In the genomic region with DNA sequence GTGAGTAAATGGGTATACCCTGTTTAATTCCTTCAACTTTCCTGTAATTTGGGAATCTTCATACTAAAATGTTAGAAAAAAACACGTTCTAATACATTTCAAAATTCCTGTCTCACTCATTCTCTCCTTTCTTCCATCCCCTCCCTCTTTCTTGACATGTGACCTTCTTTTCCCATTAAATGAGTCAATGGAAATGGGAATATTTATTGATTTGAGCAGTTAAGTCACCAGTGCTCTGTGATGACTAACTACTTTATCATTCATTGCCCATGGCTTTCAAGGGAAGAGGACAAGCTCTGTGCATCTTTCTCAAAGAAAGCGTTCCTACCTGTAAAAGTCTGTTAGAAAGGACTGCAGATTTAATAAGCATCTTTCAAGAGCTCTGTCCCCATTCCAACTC, we compare ENCODE assay signal across 17 cellular contexts.
A peak's percentile ranks its signal among the peaks of the same experiment; 100 is the strongest.
DNase-seq lines count a peak whose midpoint lies in the region; ATAC-seq, FAIRE-seq and TF ChIP-seq lines count a peak whose summit lies in the region.
"Had no signal": no experiment of that assay in that cellular context is flagged by ENCODE, and none has a peak within 500 bp of the region (broad histone marks: within the 10 kb centered on the region; RNA-seq: fewer than 3 reads in every experiment).

No MANE protein-coding gene starts in this region.

- no peak overlapping the region for H2AFZ ChIP-seq in IMR-90 (replicated peaks; ENCODE audit: low read length, poor library complexity)

- no peak overlapping the region for H2AK9ac ChIP-seq in IMR-90 (replicated peaks; ENCODE audit: low read depth, low read length, poor library complexity)

- POLR2A ChIA-PET in CD4-positive, alpha-beta T cell (lab: Charles Lee): interaction anchor here (1.0 to 4.9 kb wide), 8 partner anchors 10 to 143 kb away, joined by 3 to 43 read pairs (median 6); no protein-coding TSS in a partner anchor
- POLR2A ChIA-PET in IMR-90 (lab: Charles Lee; ENCODE audit: unreplicated experiment): no interaction called here
- POLR2A ChIA-PET in naive thymus-derived CD4-positive, alpha-beta T cell (lab: Charles Lee): interaction anchor here (0.6 to 2.9 kb wide), 10 partner anchors 11 to 256 kb away, joined by 3 to 22 read pairs (median 3); a partner anchor contains a TSS

- H3K9me1 ChIP-seq in IMR-90 (ENCODE audit: insufficient read depth, low read length): peaks cover 3% of the 10 kb centered on the region; the same call in 1 of the 2 replicates

- H2BK15ac ChIP-seq in IMR-90 (ENCODE audit: low read depth, low read length): no peak overlapping the region

- H2BK120ac ChIP-seq in IMR-90 (ENCODE audit: low read depth, low read length): no peak overlapping the region

- BruUV-seq in IMR-90 (replicated peaks; lab: Mats Ljungman, UMichigan): no TSS peak

- no peak overlapping the region for H2BK5ac ChIP-seq in IMR-90 (ENCODE audit: low read depth, low read length, poor library complexity, severe bottlenecking)

- H3K9me3 ChIP-seq in CD4-positive, alpha-beta T cell (ENCODE audit: control insufficient read depth, low read length): no peaks in the 10 kb centered on the region
- H3K9me3 ChIP-seq in IMR-90 (ENCODE audit: control insufficient read depth, insufficient read depth, low read length): no peaks in the 10 kb centered on the region; the same call in 1 of the 2 replicates
- no peaks in the 10 kb centered on the region for H3K9me3 ChIP-seq in naive thymus-derived CD4-positive, alpha-beta T cell (ENCODE audit: control insufficient read depth in 2 of 3, low read length in 3 of 3)
- H3K9me3 ChIP-seq: BE2C, gastroesophageal sphincter, SK-N-SH had no signal

- H3K27me3 Mint-ChIP-seq in CD4-positive, alpha-beta T cell: no peaks in the 10 kb centered on the region
- peaks cover 0 to 10% (median 0%) of the 10 kb centered on the region in 5 donors for H3K27me3 Mint-ChIP-seq in naive thymus-derived CD4-positive, alpha-beta T cell

- H3K27ac ChIP-seq in CD4-positive, alpha-beta T cell (ENCODE audit: low read depth, low read length): no peak overlapping the region
- H3K27ac ChIP-seq in IMR-90 (ENCODE audit: insufficient read depth, low read length): no peak overlapping the region
- no peak overlapping the region for H3K27ac ChIP-seq in naive thymus-derived CD4-positive, alpha-beta T cell (ENCODE audit: low read depth, low read length)
- H3K27ac ChIP-seq: gastroesophageal sphincter, VCaP had no signal

- no peak overlapping the region for H4K8ac ChIP-seq in IMR-90 (ENCODE audit: low read depth in 2 of 2, low read length in 2 of 2)

- H3K4me3 ChIP-seq in IMR-90 (ENCODE audit: insufficient read depth, low read depth, low read length) (no peak overlapping the region), bronchial epithelial cell (ENCODE audit: low read depth, low read length) (no peak overlapping the region)
- no peak overlapping the region for H3K4me3 ChIP-seq in naive thymus-derived CD4-positive, alpha-beta T cell (ENCODE audit: low read length)
- H3K4me3 ChIP-seq: gastroesophageal sphincter had no signal

- no peak for TF ChIP-seq POLR2A in IMR-90 (IDR thresholded peaks at IDR 0.05; ENCODE audit: low read depth, low read length)

- peaks cover 6% of the 10 kb centered on the region for H3K9me3 Mint-ChIP-seq in CD4-positive, alpha-beta T cell
- H3K9me3 Mint-ChIP-seq in naive thymus-derived CD4-positive, alpha-beta T cell: peaks cover 0 to 17% (median 0%) of the 10 kb centered on the region in 11 donors
- H3K9me3 Mint-ChIP-seq: activated naive CD4-positive, alpha-beta T cell treated with anti-CD3 and anti-CD28 coated beads for 36 hours; effector memory CD8-positive, alpha-beta T cell had no signal

- dilution Hi-C loops in IMR-90 (cut with HindIII; ENCODE audit: low sequenced_read_pairs, unreplicated experiment): no loop called here

- no peaks in the 10 kb centered on the region for H3K79me1 ChIP-seq in IMR-90 (ENCODE audit: low read depth in 1 of 2, low read length in 2 of 2)

- no peak for DNase-seq in CD4-positive, alpha-beta T cell
- peak; percentile 69 for DNase-seq in IMR-90
- DNase-seq in bronchial epithelial cell (ENCODE audit: low read depth): peak; percentile 39
- DNase-seq in naive thymus-derived CD4-positive, alpha-beta T cell: no peak
- DNase-seq in NCI-H2171 (lab: John Stamatoyannopoulos, UW): no peak
- DNase-seq in NCI-H1048 (lab: John Stamatoyannopoulos, UW): no peak
- DNase-seq in anterior cingulate cortex (lab: John Stamatoyannopoulos, UW): no peak
- DNase-seq: activated naive CD4-positive, alpha-beta T cell treated with anti-CD3 and anti-CD28 coated beads for 36 hours; BE2C; DND-41; effector memory CD8-positive, alpha-beta T cell; NCI-H1092 treated with DMSO at 0.1 percent for 48 hours; SK-N-SH; stimulated activated naive CD4-positive, alpha-beta T cell had no signal

- no peak overlapping the region for H3K4me3 Mint-ChIP-seq in CD4-positive, alpha-beta T cell
- H3K4me3 Mint-ChIP-seq in naive thymus-derived CD4-positive, alpha-beta T cell: peak overlapping the region in 5 of 10 donors; percentile 1 to 79 (median 36)
- H3K4me3 Mint-ChIP-seq: activated naive CD4-positive, alpha-beta T cell treated with anti-CD3 and anti-CD28 coated beads for 36 hours had no signal

- no peak for ATAC-seq in CD4-positive, alpha-beta T cell (ENCODE audit: poor library complexity)
- no peak for ATAC-seq in IMR-90 (ENCODE audit: low read depth)
- no peak for ATAC-seq in naive thymus-derived CD4-positive, alpha-beta T cell
- no peak for ATAC-seq in GM18858 (IDR thresholded peaks at IDR 0.05; ENCODE audit: unreplicated experiment)
- ATAC-seq: gastroesophageal sphincter had no signal

- CTCF ChIA-PET in CD4-positive, alpha-beta T cell (lab: Charles Lee): interaction anchor here (0.7 kb wide), 1 partner anchor 884 kb away, joined by 3 read pairs; no protein-coding TSS in a partner anchor
- CTCF ChIA-PET in IMR-90 (lab: Yijun Ruan, JAX): interaction anchor here (0.6 kb wide), 1 partner anchor 1142 kb away, joined by 3 read pairs; no protein-coding TSS in a partner anchor
- CTCF ChIA-PET in naive thymus-derived CD4-positive, alpha-beta T cell (lab: Charles Lee): interaction anchor here (0.5 to 1.8 kb wide), 5 partner anchors 10 to 138 kb away, joined by 3 to 6 read pairs (median 4); no protein-coding TSS in a partner anchor

- no peak overlapping the region for H3K4me2 ChIP-seq in IMR-90 (ENCODE audit: low read depth, low read length)
- H3K4me2 ChIP-seq: SK-N-SH had no signal

- peaks cover 36% of the 10 kb centered on the region for H3K4me1 Mint-ChIP-seq in CD4-positive, alpha-beta T cell (ENCODE audit: low read depth)
- peaks cover 35 to 53% (median 45%) of the 10 kb centered on the region in 7 donors for H3K4me1 Mint-ChIP-seq in naive thymus-derived CD4-positive, alpha-beta T cell

- no peak overlapping the region for H3K56ac ChIP-seq in IMR-90 (ENCODE audit: extremely low read depth, insufficient read depth, low read length)

- H3K4ac ChIP-seq in IMR-90 (ENCODE audit: low read depth, low read length): no peak overlapping the region

- no peak overlapping the region for H3K23ac ChIP-seq in IMR-90 (ENCODE audit: low read depth, low read length)

- H3K18ac ChIP-seq in IMR-90 (ENCODE audit: low read depth, low read length): no peak overlapping the region

- no peaks in the 10 kb centered on the region for H4K20me1 ChIP-seq in IMR-90 (ENCODE audit: insufficient read depth, low read length)

- WGBS in IMR-90 (ENCODE audit: extremely low coverage in 2 of 2, insufficient read length in 1 of 2), 2 experiments: no CpG with 5 or more reads among the region's 2 CpGs

- H3K27ac Mint-ChIP-seq in CD4-positive, alpha-beta T cell: peak overlapping the region; percentile 79
- H3K27ac Mint-ChIP-seq in naive thymus-derived CD4-positive, alpha-beta T cell: peak overlapping the region in 7 of 9 donors; percentile 43 to 95 (median 85)
- H3K27ac Mint-ChIP-seq: activated naive CD4-positive, alpha-beta T cell treated with anti-CD3 and anti-CD28 coated beads for 36 hours had no signal

- H3K14ac ChIP-seq in IMR-90 (replicated peaks; ENCODE audit: low read depth, low read length): no peak overlapping the region

- no peak for TF ChIP-seq CTCF in CD4-positive, alpha-beta T cell (IDR thresholded peaks at IDR 0.05)
- TF ChIP-seq CTCF in IMR-90 (conservative IDR thresholded peaks at IDR 0.05; ENCODE audit: low read depth, low read length) (no peak), bronchial epithelial cell (IDR thresholded peaks at IDR 0.05; ENCODE audit: insufficient read depth, low read length, severe bottlenecking) (no peak)

- peaks cover 2% of the 10 kb centered on the region for H3K4me1 ChIP-seq in IMR-90 (ENCODE audit: control insufficient read depth, insufficient read depth, low read length)
- H3K4me1 ChIP-seq in naive thymus-derived CD4-positive, alpha-beta T cell (ENCODE audit: control insufficient read depth in 2 of 2, insufficient read depth in 2 of 2, low read length in 2 of 2): peaks cover 0 to 40% of the 10 kb centered on the region in 2 donors
- H3K4me1 ChIP-seq: gastroesophageal sphincter had no signal

- H3K27me3 ChIP-seq in CD4-positive, alpha-beta T cell (ENCODE audit: control insufficient read depth, insufficient read depth, low read length): no peaks in the 10 kb centered on the region
- H3K27me3 ChIP-seq in IMR-90 (ENCODE audit: control insufficient read depth, insufficient read depth, low read length) (no peaks in the 10 kb centered on the region), bronchial epithelial cell (ENCODE audit: control insufficient read depth, insufficient read depth, low read length) (no peaks in the 10 kb centered on the region)
- H3K27me3 ChIP-seq in naive thymus-derived CD4-positive, alpha-beta T cell (ENCODE audit: control insufficient read depth in 2 of 2, insufficient read depth in 2 of 2, low read length in 2 of 2): no peaks in the 10 kb centered on the region
- H3K27me3 ChIP-seq: BE2C, gastroesophageal sphincter had no signal

- intact Hi-C loops in CD4-positive, alpha-beta T cell (cut with DNase I, micrococcal nuclease): no loop called here
- intact Hi-C loops in IMR-90 (cut with micrococcal nuclease): no loop called here
- intact Hi-C loops in naive thymus-derived CD4-positive, alpha-beta T cell (cut with micrococcal nuclease): loop anchor here (1.0 to 10.0 kb wide), 5 partner anchors 16 to 396 kb away; no protein-coding TSS in a partner anchor

- H3K36me3 Mint-ChIP-seq in CD4-positive, alpha-beta T cell (ENCODE audit: low read depth): no peaks in the 10 kb centered on the region
- peaks cover 3 to 18% (median 10%) of the 10 kb centered on the region in 5 donors for H3K36me3 Mint-ChIP-seq in naive thymus-derived CD4-positive, alpha-beta T cell

- no peak overlapping the region for H4K91ac ChIP-seq in IMR-90 (ENCODE audit: insufficient read depth, low read depth, low read length)

- FAIRE-seq in bronchial epithelial cell (lab: Jason Lieb, UNC): no peak

- no peak overlapping the region; the same call in 1 of the 2 replicates for H2BK20ac ChIP-seq in IMR-90 (ENCODE audit: low read depth, low read length)

- no peak for TF ChIP-seq RAD21 in IMR-90 (IDR thresholded peaks at IDR 0.05; ENCODE audit: low read length)

- no peak overlapping the region for H4K5ac ChIP-seq in IMR-90 (ENCODE audit: low read depth, low read length)

- no peak overlapping the region for H3K9ac ChIP-seq in IMR-90 (ENCODE audit: low read depth, low read length)
- H3K9ac ChIP-seq: SK-N-SH had no signal

- in situ Hi-C loops in IMR-90 (cut with MboI; ENCODE audit: low sequenced_read_pairs): no loop called here

- H2AK5ac ChIP-seq in IMR-90 (ENCODE audit: low read depth, low read length): no peak overlapping the region

- no peaks in the 10 kb centered on the region for H3K36me3 ChIP-seq in IMR-90 (ENCODE audit: control insufficient read depth, insufficient read depth, low read length)
- H3K36me3 ChIP-seq in bronchial epithelial cell (ENCODE audit: control insufficient read depth, insufficient read depth, low read length): no peaks in the 10 kb centered on the region
- H3K36me3 ChIP-seq in naive thymus-derived CD4-positive, alpha-beta T cell (ENCODE audit: control insufficient read depth in 2 of 3, insufficient read depth in 3 of 3, low read length in 3 of 3): no peaks in the 10 kb centered on the region
- H3K36me3 ChIP-seq: BE2C, gastroesophageal sphincter had no signal

Comparison
In these comparisons a context has a peak if more than half of its experiments do, and no peak if none do; other contexts are left out.
1. DNase-seq: peak in IMR-90 (single experiment) and bronchial epithelial cell (single experiment); none in CD4-positive, alpha-beta T cell (0 of 10), naive thymus-derived CD4-positive, alpha-beta T cell (0 of 9), NCI-H2171 (single experiment), NCI-H1048 (single experiment) and anterior cingulate cortex (0 of 58).
2. intact Hi-C loops: an anchor here in naive thymus-derived CD4-positive, alpha-beta T cell (1.0 to 10.0 kb wide); none called in CD4-positive, alpha-beta T cell and IMR-90.